9 cellular contexts compared by ENCODE assay signal in the genomic region with DNA sequence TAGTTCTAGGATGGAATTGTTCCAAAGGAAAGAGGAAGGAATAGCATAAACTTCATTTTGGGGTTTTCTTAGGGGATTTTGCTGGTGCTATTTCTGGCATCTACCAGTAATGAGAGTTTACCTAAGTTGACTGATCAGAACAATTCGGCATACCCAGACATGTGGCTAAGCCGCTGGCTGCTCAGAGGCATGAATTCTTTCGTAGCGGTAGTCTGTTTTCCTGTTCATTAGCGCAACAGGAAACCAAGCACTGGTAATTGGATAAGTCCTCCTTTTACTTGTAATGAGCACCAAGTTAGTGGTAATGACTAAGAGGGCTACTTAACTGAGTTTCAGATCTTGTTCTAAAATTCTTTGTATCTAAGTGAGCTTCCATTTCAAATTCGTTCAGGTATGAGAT. TPM values are rescaled to one million over a fixed set of nuclear protein-coding genes. Genes with fewer than 3 reads are reported as not detected.
DNase-seq lines count a peak whose midpoint lies in the region; ATAC-seq lines count a peak whose summit lies in the region.
"Had no signal": no experiment of that assay in that cellular context is flagged by ENCODE, and none has a peak within 500 bp of the region (broad histone marks: within the 10 kb centered on the region; RNA-seq: fewer than 3 reads in every experiment).

No MANE protein-coding gene starts in this region.

- peaks cover 86% of the 10 kb centered on the region for H3K4me1 Mint-ChIP-seq in activated T-cell treated with anti-CD3 and anti-CD28 coated beads, Interleukin-2, amount 50 U/mL, for 4 hours (ENCODE audit: low read depth)

- peak overlapping the region; percentile 49 for H3K4me2 ChIP-seq in BLaER1

- H3K27me3 ChIP-seq in BLaER1, result no peaks in the 10 kb centered on the region

- no peaks in the 10 kb centered on the region for H3K27me3 Mint-ChIP-seq in activated T-cell treated with anti-CD3 and anti-CD28 coated beads, Interleukin-2, amount 50 U/mL, for 4 hours (ENCODE audit: low read depth)

- no peaks in the 10 kb centered on the region for H4K20me1 ChIP-seq in BLaER1

- no peak overlapping the region for H3K9ac ChIP-seq in BLaER1

- peak overlapping the region; percentile 35 for H3K4me3 Mint-ChIP-seq in activated T-cell treated with anti-CD3 and anti-CD28 coated beads, Interleukin-2, amount 50 U/mL, for 4 hours

- no peaks in the 10 kb centered on the region for H3K9me3 Mint-ChIP-seq in activated T-cell treated with anti-CD3 and anti-CD28 coated beads, Interleukin-2, amount 50 U/mL, for 4 hours

- peaks cover 35% of the 10 kb centered on the region for H3K4me1 ChIP-seq in BLaER1

- peaks cover 9% of the 10 kb centered on the region for H3K36me3 Mint-ChIP-seq in activated T-cell treated with anti-CD3 and anti-CD28 coated beads, Interleukin-2, amount 50 U/mL, for 4 hours (ENCODE audit: insufficient read depth)

- peak; percentile 37 for ATAC-seq in GM19452 (IDR thresholded peaks at IDR 0.05; ENCODE audit: unreplicated experiment)
- peak; percentile 34 for ATAC-seq in HG03442 (IDR thresholded peaks at IDR 0.05; ENCODE audit: unreplicated experiment)
- peak; percentile 23 to 27 for ATAC-seq in activated T-cell treated with anti-CD3 and anti-CD28 coated beads, Interleukin-2, amount 50 U/mL, for 4 hours

- H3K27ac ChIP-seq in BLaER1, result no peak overlapping the region
- H3K27ac ChIP-seq: thoracic aorta had no signal

- no peak overlapping the region for H3K4me3 ChIP-seq in BLaER1
- H3K4me3 ChIP-seq: thoracic aorta had no signal

- peak; percentile 40 for DNase-seq in activated T-cell treated with anti-CD3 and anti-CD28 coated beads, Interleukin-2, amount 50 U/mL, for 4 hours
- DNase-seq in nucleus accumbens (lab: John Stamatoyannopoulos, UW), result no peak
- DNase-seq in SW480 (ENCODE audit: low spot score), result no peak
- DNase-seq in DMS114 treated with DMSO at 0.1 percent for 48 hours (lab: John Stamatoyannopoulos, UW; ENCODE audit: unreplicated experiment), result no peak
- no peak for DNase-seq in DMS79 (lab: John Stamatoyannopoulos, UW)

- peaks cover 7% of the 10 kb centered on the region for H3K36me3 ChIP-seq in BLaER1
- H3K36me3 ChIP-seq: thoracic aorta had no signal

- H3K9me3 ChIP-seq in BLaER1, result peaks cover 4% of the 10 kb centered on the region
- H3K9me3 ChIP-seq: thoracic aorta had no signal

RNA-seq across cellular contexts. Expression of gene C21orf91, which starts 38.6 kb away (rescaled TPM):
- total RNA-seq in activated T-cell treated with anti-CD3 and anti-CD28 coated beads, Interleukin-2, amount 50 U/mL, for 4 hours, result 10 to 100 TPM; 32.6 to 38.7 (median 34.7) TPM
